Comparison of ENCODE assay signal across 8 cellular contexts in the genomic region with DNA sequence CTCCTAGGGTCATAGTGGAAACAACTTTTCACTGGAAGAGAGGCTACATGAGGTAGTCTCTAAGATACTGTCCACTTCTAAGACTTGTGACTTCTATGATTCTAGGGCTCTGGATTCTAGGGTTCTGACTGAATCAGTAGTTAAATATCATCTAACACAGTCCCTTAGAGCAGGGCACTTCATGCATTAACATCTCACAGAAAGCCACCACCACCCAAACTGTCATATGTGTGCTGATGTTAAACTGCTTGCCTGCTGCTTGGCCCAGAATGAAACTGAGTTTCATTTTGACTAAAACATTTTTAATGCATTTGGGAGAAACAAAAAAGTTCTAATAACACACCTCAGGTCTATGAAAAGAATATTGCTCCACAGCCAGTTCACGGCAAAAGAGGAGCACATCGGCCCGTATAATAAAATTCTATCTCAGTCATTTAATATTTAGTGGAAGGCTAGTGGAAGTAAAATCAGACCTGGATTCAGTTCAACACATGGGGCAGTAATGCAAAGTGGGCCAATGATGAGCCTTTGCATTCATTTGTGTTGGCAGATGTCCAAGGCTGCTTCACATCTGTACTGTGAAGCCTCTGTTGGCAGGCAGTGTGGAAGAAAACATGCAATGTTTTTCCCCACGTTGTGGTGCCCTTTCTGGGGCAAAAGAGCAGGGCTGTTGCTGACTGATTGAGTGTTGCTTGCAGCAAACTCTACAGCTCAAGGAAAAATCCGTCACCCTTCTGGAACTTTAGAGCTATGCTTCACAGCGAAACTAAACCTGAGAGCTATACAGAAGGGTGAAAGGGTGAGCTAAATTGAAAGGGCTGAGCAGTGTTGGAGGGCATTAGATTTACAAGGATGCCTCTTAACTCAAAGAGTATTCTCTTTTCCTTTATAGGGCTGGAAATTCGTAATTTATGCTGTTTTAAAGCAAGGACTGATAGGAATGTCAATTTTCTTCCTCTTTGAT.
DNase-seq lines count a peak whose midpoint lies in the region; ATAC-seq lines count a peak whose summit lies in the region.

No MANE protein-coding gene starts in this region.

- DNase-seq in NCI-H82 treated with DMSO at 0.1 percent for 48 hours (lab: John Stamatoyannopoulos, UW; ENCODE audit: unreplicated experiment) (peak; percentile 5), inferior parietal cortex (ENCODE audit: extremely low spot score) (peak; percentile 78), RKO (ENCODE audit: low spot score) (no peak), Kasumi-1 (lab: John Stamatoyannopoulos, UW) (no peak)
- no peak for DNase-seq in NK-92 treated with Interleukin-12 subunit alpha and Interleukin-12 subunit beta, amount 100 ng/mL, for 24 hours (lab: John Stamatoyannopoulos, UW)

- peak; percentile 87 for ATAC-seq in GM18498 (IDR thresholded peaks at IDR 0.05; ENCODE audit: unreplicated experiment)
- ATAC-seq in HG03103 (IDR thresholded peaks at IDR 0.05; ENCODE audit: low read depth, unreplicated experiment) = peak; percentile 71
- no peak for ATAC-seq in GM19023 (IDR thresholded peaks at IDR 0.05; ENCODE audit: unreplicated experiment)

Comparison
In these comparisons a context has a peak if more than half of its experiments do, and no peak if none do; other contexts are left out.
1. DNase-seq: peak in NCI-H82 treated with DMSO at 0.1 percent for 48 hours (single experiment) and inferior parietal cortex (single experiment); none in RKO (single experiment), Kasumi-1 (0 of 2) and NK-92 treated with Interleukin-12 subunit alpha and Interleukin-12 subunit beta, amount 100 ng/mL, for 24 hours (single experiment).